18 cellular contexts compared by ENCODE assay signal in the genomic region with DNA sequence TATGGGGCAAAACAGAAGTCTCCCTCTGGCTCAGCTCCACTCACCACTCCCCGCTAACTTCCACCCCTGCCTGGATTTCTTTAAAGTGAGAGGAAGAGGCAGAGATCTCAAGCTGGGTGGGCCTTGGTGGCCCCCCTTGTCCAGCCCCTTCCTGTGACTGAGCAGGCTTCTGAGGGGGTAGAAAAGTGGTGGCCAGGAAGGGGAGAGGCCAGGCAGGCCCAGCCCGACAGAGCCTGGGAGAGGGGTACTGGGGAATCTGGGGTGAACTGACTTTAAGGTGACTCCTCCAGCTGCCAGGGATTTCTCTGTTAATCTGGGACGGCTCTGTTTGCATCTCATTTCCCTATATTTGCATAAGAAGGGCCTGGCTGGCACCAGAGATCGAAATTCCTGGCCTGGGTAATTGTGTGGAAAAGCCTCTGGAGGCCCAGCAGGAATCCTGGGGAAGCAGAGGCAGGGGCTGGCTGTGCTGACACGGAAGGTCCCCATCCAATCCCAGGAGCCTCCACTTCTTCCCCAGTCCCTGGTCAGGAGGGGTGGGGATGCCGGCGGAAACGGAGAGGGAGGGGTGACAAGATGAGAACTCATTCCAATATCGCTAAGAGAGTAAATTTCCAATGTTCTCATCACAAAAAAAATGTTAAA. TPM values are rescaled to one million over a fixed set of nuclear protein-coding genes. Genes with fewer than 3 reads are reported as not detected.
DNase-seq lines count a peak whose midpoint lies in the region; ATAC-seq and TF ChIP-seq lines count a peak whose summit lies in the region.
"Had no signal": no experiment of that assay in that cellular context is flagged by ENCODE, and none has a peak within 500 bp of the region (broad histone marks: within the 10 kb centered on the region; RNA-seq: fewer than 3 reads in every experiment).

No MANE protein-coding gene starts in this region.

- no peak for TF ChIP-seq CTCF in natural killer cell (IDR thresholded peaks at IDR 0.05)
- TF ChIP-seq CTCF in brain (conservative IDR thresholded peaks at IDR 0.05) = no peak
- TF ChIP-seq CTCF in GM10248 (IDR thresholded peaks at IDR 0.05; ENCODE audit: control extremely low read depth, extremely low read depth, low read depth, missing control alignments) = no peak
- TF ChIP-seq CTCF in prostate gland (IDR thresholded peaks at IDR 0.05) = no peak

- no peak for TF ChIP-seq POLR2A in prostate gland (IDR thresholded peaks at IDR 0.05)

- no CpG with 5 or more reads among the region's 9 CpGs for WGBS in mesendoderm (ENCODE audit: extremely low coverage, insufficient coverage, low lambda C conversion rate)
- 61% methylated on average over 9 of the region's 9 CpGs for WGBS in prostate gland

- H3K23ac ChIP-seq in mesendoderm (ENCODE audit: low read length) = no peak overlapping the region

- no peaks in the 10 kb centered on the region for H3K79me2 ChIP-seq in mesendoderm (ENCODE audit: control insufficient read depth, insufficient read depth, low read length)
- H3K79me2 ChIP-seq: parathyroid adenoma had no signal

- intact Hi-C loops in natural killer cell (cut with micrococcal nuclease) = no loop called here
- intact Hi-C loops in prostate gland (cut with DNase I) = no loop called here

- H3K27ac ChIP-seq in mesendoderm (ENCODE audit: low read depth, low read length) (no peak overlapping the region), prostate gland (no peak overlapping the region)
- H3K27ac ChIP-seq: A549, esophagus muscularis mucosa, parathyroid adenoma had no signal

- H3K27ac Mint-ChIP-seq in natural killer cell treated with Interleukin-12 subunit alpha and Interleukin-12 subunit beta and Interleukin-15 and Interleukin-18, amount 100 ng/mL, for 72 hours = no peak overlapping the region
- H3K27ac Mint-ChIP-seq in natural killer cell (no peak overlapping the region), brain (peak overlapping the region; percentile 94 to 99 (median 96))
- H3K27ac Mint-ChIP-seq: stimulated activated naive CD8-positive, alpha-beta T cell treated with anti-CD3 and anti-CD28 coated beads, Interleukin-15, Interleukin-2, amounts not matched to agents 100 ng/mL and 50 ng/mL, for 24 hours; T-helper 17 cell had no signal

- H4K5ac ChIP-seq in mesendoderm (ENCODE audit: low read length) = no peak overlapping the region

- H3K9ac ChIP-seq in mesendoderm (ENCODE audit: low read length) = peak overlapping the region; percentile 46
- H3K9ac ChIP-seq: parathyroid adenoma had no signal

- H2BK120ac ChIP-seq in mesendoderm (ENCODE audit: low read depth, low read length) = no peak overlapping the region

- peak; percentile 6 for DNase-seq in natural killer cell treated with Interleukin-12 subunit alpha and Interleukin-12 subunit beta and Interleukin-15 and Interleukin-18, amount 100 ng/mL, for 72 hours (ENCODE audit: low spot score)
- no peak for DNase-seq in natural killer cell
- DNase-seq in mesendoderm = peak; percentile 78
- DNase-seq in H4 (ENCODE audit: low spot score) = no peak
- no peak for DNase-seq in activated T-cell treated with anti-CD3 and anti-CD28 coated beads, Interleukin-2, amount 50 U/mL, for 1 hour
- no peak for DNase-seq in GM10248 (ENCODE audit: extremely low spot score)
- DNase-seq in prostate gland (ENCODE audit: low spot score) = no peak
- DNase-seq: activated CD4-positive, CD25-positive, alpha-beta regulatory T cell treated with anti-CD3 and anti-CD28 coated beads, Interleukin-2, amount 50 U/mL, for 72 hours; activated CD8-positive, alpha-beta memory T cell treated with anti-CD3 and anti-CD28 coated beads, Interleukin-2, amount 50 U/mL, for 4 hours; activated naive CD4-positive, alpha-beta T cell; NCI-H2171 treated with DMSO at 0.1 percent for 48 hours; NK-92 treated with Interleukin-12 subunit alpha and Interleukin-12 subunit beta, amount 100 ng/mL, for 24 hours; T-helper 17 cell had no signal

- H3K9me3 Mint-ChIP-seq in natural killer cell treated with Interleukin-12 subunit alpha and Interleukin-12 subunit beta and Interleukin-15 and Interleukin-18, amount 100 ng/mL, for 72 hours = no peaks in the 10 kb centered on the region
- H3K9me3 Mint-ChIP-seq in natural killer cell = no peaks in the 10 kb centered on the region
- peaks cover 0 to 5% (median 0%) of the 10 kb centered on the region in 5 experiments for H3K9me3 Mint-ChIP-seq in brain
- H3K9me3 Mint-ChIP-seq: stimulated activated naive CD8-positive, alpha-beta T cell treated with anti-CD3 and anti-CD28 coated beads, Interleukin-15, Interleukin-2, amounts not matched to agents 100 ng/mL and 50 ng/mL, for 24 hours had no signal

- no peak overlapping the region for H3K4me3 Mint-ChIP-seq in natural killer cell treated with Interleukin-12 subunit alpha and Interleukin-12 subunit beta and Interleukin-15 and Interleukin-18, amount 100 ng/mL, for 72 hours
- no peak overlapping the region for H3K4me3 Mint-ChIP-seq in natural killer cell
- H3K4me3 Mint-ChIP-seq in brain = peak overlapping the region; percentile 46 to 71 (median 65)
- H3K4me3 Mint-ChIP-seq: stimulated activated naive CD8-positive, alpha-beta T cell treated with anti-CD3 and anti-CD28 coated beads, Interleukin-15, Interleukin-2, amounts not matched to agents 100 ng/mL and 50 ng/mL, for 24 hours; T-helper 17 cell had no signal

- peak overlapping the region; percentile 44 for H3K18ac ChIP-seq in mesendoderm (ENCODE audit: low read length)

- H4K8ac ChIP-seq in mesendoderm (ENCODE audit: low read depth, low read length) = no peak overlapping the region

- H3K4me3 ChIP-seq in mesendoderm (ENCODE audit: low read length) (no peak overlapping the region), prostate gland (no peak overlapping the region)
- H3K4me3 ChIP-seq: A549, esophagus muscularis mucosa had no signal

- H3K27me3 Mint-ChIP-seq in natural killer cell treated with Interleukin-12 subunit alpha and Interleukin-12 subunit beta and Interleukin-15 and Interleukin-18, amount 100 ng/mL, for 72 hours = peaks cover 0 to 1% of the 10 kb centered on the region in 2 donors
- H3K27me3 Mint-ChIP-seq in natural killer cell (ENCODE audit: low read depth in 2 of 2) (peaks cover 0 to 1% of the 10 kb centered on the region in 2 donors), brain (no peaks in the 10 kb centered on the region)

- H3K9me3 ChIP-seq in prostate gland = no peaks in the 10 kb centered on the region
- H3K9me3 ChIP-seq: A549, esophagus muscularis mucosa had no signal

- H2BK5ac ChIP-seq in mesendoderm (ENCODE audit: low read length) = peak overlapping the region; percentile 28

- no peak overlapping the region for H2BK15ac ChIP-seq in mesendoderm (replicated peaks; ENCODE audit: low read depth)

- POLR2A ChIA-PET in GM10248 (lab: Yijun Ruan, JAX) = no interaction called here

- no peak overlapping the region for H3K4ac ChIP-seq in mesendoderm (ENCODE audit: low read depth, low read length)

- no peak overlapping the region for H3K4me2 ChIP-seq in mesendoderm (ENCODE audit: low read length)
- H3K4me2 ChIP-seq: A549 had no signal

- peak overlapping the region; percentile 83 for H3K56ac ChIP-seq in mesendoderm (ENCODE audit: low read length)

- no peaks in the 10 kb centered on the region for H3K36me3 Mint-ChIP-seq in natural killer cell treated with Interleukin-12 subunit alpha and Interleukin-12 subunit beta and Interleukin-15 and Interleukin-18, amount 100 ng/mL, for 72 hours
- no peaks in the 10 kb centered on the region for H3K36me3 Mint-ChIP-seq in natural killer cell
- no peaks in the 10 kb centered on the region for H3K36me3 Mint-ChIP-seq in brain

- peaks cover 6% of the 10 kb centered on the region in 2 donors for H3K4me1 Mint-ChIP-seq in natural killer cell treated with Interleukin-12 subunit alpha and Interleukin-12 subunit beta and Interleukin-15 and Interleukin-18, amount 100 ng/mL, for 72 hours (ENCODE audit: low read depth in 2 of 2)
- H3K4me1 Mint-ChIP-seq in natural killer cell (peaks cover 5 to 7% of the 10 kb centered on the region in 2 donors), brain (peaks cover 92% of the 10 kb centered on the region)

- H3K27me3 ChIP-seq in mesendoderm (ENCODE audit: insufficient read depth, low read length, poor library complexity) (no peaks in the 10 kb centered on the region), prostate gland (replicated peaks; ENCODE audit: insufficient read depth) (no peaks in the 10 kb centered on the region)

- H3K4me1 ChIP-seq in mesendoderm (ENCODE audit: control insufficient read depth, low read depth, low read length) (peaks cover 16% of the 10 kb centered on the region), prostate gland (replicated peaks) (no peaks in the 10 kb centered on the region)

- no peaks in the 10 kb centered on the region for H3K79me1 ChIP-seq in mesendoderm (ENCODE audit: low read length)

- no peak for ATAC-seq in natural killer cell treated with Interleukin-12 subunit alpha and Interleukin-12 subunit beta and Interleukin-15 and Interleukin-18, amount 100 ng/mL, for 72 hours
- no peak for ATAC-seq in natural killer cell
- ATAC-seq: T-helper 17 cell had no signal

- peak overlapping the region; percentile 16 for H2AK5ac ChIP-seq in mesendoderm (ENCODE audit: low read length)

- H3K36me3 ChIP-seq in mesendoderm (ENCODE audit: control insufficient read depth, insufficient read depth, low read length) (no peaks in the 10 kb centered on the region), prostate gland (no peaks in the 10 kb centered on the region)
- H3K36me3 ChIP-seq: esophagus muscularis mucosa had no signal

- CTCF ChIA-PET in GM10248 (lab: Yijun Ruan, JAX) = interaction anchor here (1.7 kb wide), 1 partner anchor 20 kb away, joined by 5 read pairs; no protein-coding TSS in a partner anchor

RNA-seq across cellular contexts. Expression of gene ADGRB2, which starts 18.7 kb away (rescaled TPM):
- 1 to 10 TPM in 1 of 2 donors, not detected in 1; 1.2 TPM for total RNA-seq in natural killer cell treated with Interleukin-12 subunit alpha and Interleukin-12 subunit beta and Interleukin-15 and Interleukin-18, amount 100 ng/mL, for 72 hours
- total RNA-seq in natural killer cell = 10 to 100 TPM in 2 of 3 donors, 1 to 10 TPM in 1; 7.6 to 19.9 (median 12.8) TPM
- polyA plus RNA-seq in brain (ENCODE audit: insufficient read depth, low read depth, low replicate concordance) = 67.9 TPM
- polyA plus RNA-seq in mesendoderm (2013, experiment 1 of 2) = 4.9 TPM
- polyA plus RNA-seq in mesendoderm (2013, experiment 2 of 2) = 5.2 TPM
- 2.4 and 3.5 TPM in 2 replicates for total RNA-seq in H4 (2014; rRNA removed; shearing (Covaris generic))
- total RNA-seq in prostate gland = 10 to 100 TPM in 1 of 2 donors, 1 to 10 TPM in 1; 3.0 to 10.2 TPM

RNA-seq across cellular contexts. Expression of gene SPOCD1, which starts 32.9 kb away (rescaled TPM):
- not detected for total RNA-seq in natural killer cell treated with Interleukin-12 subunit alpha and Interleukin-12 subunit beta and Interleukin-15 and Interleukin-18, amount 100 ng/mL, for 72 hours
- total RNA-seq in natural killer cell = under 1 TPM in 2 of 3 donors, not detected in 1; 0.54 to 0.68 TPM
- polyA plus RNA-seq in brain (ENCODE audit: insufficient read depth, low read depth, low replicate concordance) = 1.7 TPM
- polyA plus RNA-seq in mesendoderm (2013, experiment 1 of 2) = 0.37 TPM
- polyA plus RNA-seq in mesendoderm (2013, experiment 2 of 2) = 0.35 TPM
- total RNA-seq in H4 (2014; rRNA removed; shearing (Covaris generic)) = 3.6 and 9.9 TPM in 2 replicates
- 10 to 100 TPM in 1 of 2 donors, not detected in 1; 21.6 TPM for total RNA-seq in prostate gland

Comparison
In these comparisons a context has a peak if more than half of its experiments do, and no peak if none do; other contexts are left out.
1. DNase-seq: peak in natural killer cell treated with Interleukin-12 subunit alpha and Interleukin-12 subunit beta and Interleukin-15 and Interleukin-18, amount 100 ng/mL, for 72 hours (single experiment) and mesendoderm (single experiment); none in natural killer cell (single experiment), H4 (single experiment), activated T-cell treated with anti-CD3 and anti-CD28 coated beads, Interleukin-2, amount 50 U/mL, for 1 hour (single experiment), GM10248 (single experiment) and prostate gland (single experiment).
2. H3K27ac Mint-ChIP-seq: peak in brain (5 of 5); none in natural killer cell treated with Interleukin-12 subunit alpha and Interleukin-12 subunit beta and Interleukin-15 and Interleukin-18, amount 100 ng/mL, for 72 hours (0 of 2) and natural killer cell (0 of 2).
3. H3K4me3 Mint-ChIP-seq: peak in brain (5 of 5); none in natural killer cell treated with Interleukin-12 subunit alpha and Interleukin-12 subunit beta and Interleukin-15 and Interleukin-18, amount 100 ng/mL, for 72 hours (single experiment) and natural killer cell (single experiment).